In genomic region chr5:93621340-93621872, GRCh38 we compare ENCODE assay signal across 8 cellular contexts. TPM values are rescaled to one million over a fixed set of nuclear protein-coding genes. Genes with fewer than 3 reads are reported as not detected.
A peak's percentile ranks its signal among the peaks of the same experiment; 100 is the strongest.
DNase-seq lines count a peak whose midpoint lies in the region; ATAC-seq, FAIRE-seq and TF ChIP-seq lines count a peak whose summit lies in the region.

No MANE protein-coding gene starts in this region.

- H3K27ac Mint-ChIP-seq in nephron progenitor cell, result no peak overlapping the region

- no peaks in the 10 kb centered on the region for H3K36me3 Mint-ChIP-seq in nephron progenitor cell (ENCODE audit: low read depth)

- no peak for ATAC-seq in HG03095 (IDR thresholded peaks at IDR 0.05; ENCODE audit: unreplicated experiment)

- no peak for TF ChIP-seq CTCF in nephron progenitor cell (IDR thresholded peaks at IDR 0.05)

- peak overlapping the region; percentile 84 for H3K4me3 Mint-ChIP-seq in nephron progenitor cell

- H3K27me3 Mint-ChIP-seq in nephron progenitor cell (ENCODE audit: low read depth, poor library complexity), result peaks cover 44% of the 10 kb centered on the region

- H3K4me1 Mint-ChIP-seq in nephron progenitor cell, result peaks cover 31% of the 10 kb centered on the region

- DNase-seq in Caki2 (ENCODE audit: low read depth), result peak; percentile 85
- DNase-seq in H7, result no peak
- DNase-seq in NCI-H2107 (lab: John Stamatoyannopoulos, UW), result peak; percentile 49
- DNase-seq in activated T-cell treated with anti-CD3 and anti-CD28 coated beads, Interleukin-2, amount 50 U/mL, for 48 hours, result peak; percentile 40 to 42
- peak; percentile 67 to 70 for DNase-seq in frontal cortex (ENCODE audit: low spot score in 2 of 2)
- peak; percentile 81 for DNase-seq in nephron progenitor cell
- DNase-seq in germinal center (ENCODE audit: low spot score), result no peak

- no peak for FAIRE-seq in frontal cortex (lab: Jason Lieb, UNC)

- peaks cover 65% of the 10 kb centered on the region for H3K27me3 ChIP-seq in H7 (ENCODE audit: control insufficient read depth, insufficient read depth, low read length)

- H3K9me3 Mint-ChIP-seq in nephron progenitor cell, result no peaks in the 10 kb centered on the region

- H3K36me3 ChIP-seq in H7 (replicated peaks; ENCODE audit: control insufficient read depth, insufficient read depth, low read length), result no peaks in the 10 kb centered on the region

- H3K4me3 ChIP-seq in H7 (ENCODE audit: insufficient read depth, low read depth, low read length), result peak overlapping the region; percentile 66

- in situ Hi-C loops in Caki2 (cut with HindIII; ENCODE audit: low pct_unique_long_range_greater_than_20kb, low sequenced_read_pairs), result no loop called here

RNA-seq across cellular contexts. Expression of gene NR2F1, which starts 38.4 kb away (rescaled TPM):
- 0.37 TPM in 1 of 2 replicates, not detected in the other for total RNA-seq in Caki2 (2014; rRNA removed; shearing (Covaris generic); ENCODE audit: low replicate concordance)
- total RNA-seq in H7 (2014; rRNA removed; shearing (Covaris generic)), result not detected in 2 replicates
- 53.8 TPM for total RNA-seq in frontal cortex

RNA-seq across cellular contexts. Expression of gene NR2F1-AS1, which starts 40.4 kb away (rescaled TPM):
- total RNA-seq in Caki2 (2014; rRNA removed; shearing (Covaris generic); ENCODE audit: low replicate concordance), result 0.67 TPM in 1 of 2 replicates, not detected in the other
- total RNA-seq in H7 (2014; rRNA removed; shearing (Covaris generic)), result 1.1 and 1.8 TPM in 2 replicates
- 60.7 TPM for total RNA-seq in frontal cortex

Comparison
In these comparisons a context has a peak if more than half of its experiments do, and no peak if none do; other contexts are left out.
1. DNase-seq: peak in Caki2 (single experiment), NCI-H2107 (single experiment), activated T-cell treated with anti-CD3 and anti-CD28 coated beads, Interleukin-2, amount 50 U/mL, for 48 hours (2 of 2), frontal cortex (2 of 2) and nephron progenitor cell (single experiment); none in H7 (single experiment) and germinal center (single experiment).
2. RNA of gene NR2F1, which starts 38.4 kb away (total RNA-seq): 53.8 TPM in frontal cortex (single experiment); 0.37 TPM in Caki2 and not detected in H7; every median in the first group is over 10 times any median in the second.
3. RNA of gene NR2F1-AS1, which starts 40.4 kb away (total RNA-seq): 60.7 TPM in frontal cortex (single experiment); 1.1 to 1.8 TPM in H7 and 0.67 TPM in Caki2; every median in the first group is over 10 times any median in the second.